8 cellular contexts compared by ENCODE assay signal in genomic region chr14:23954965-23955364, GRCh38. TPM values are rescaled to one million over a fixed set of nuclear protein-coding genes. Genes with fewer than 3 reads are reported as not detected.
A peak's percentile ranks its signal among the peaks of the same experiment; 100 is the strongest.
DNase-seq lines count a peak whose midpoint lies in the region; ATAC-seq, FAIRE-seq and TF ChIP-seq lines count a peak whose summit lies in the region.
"Not testable (repeated sequence)": the region's sequence is repeated elsewhere in the genome, so short reads cannot be mapped to it uniquely, and the experiment has no call there.

No MANE protein-coding gene starts in this region.

- H3K27ac ChIP-seq in colonic mucosa; HepG2 (ENCODE audit: extremely low read length, insufficient read depth, low read length): not testable (repeated sequence)

- not testable (repeated sequence) for TF ChIP-seq POLR2A in HepG2 (IDR thresholded peaks at IDR 0.05; ENCODE audit: insufficient read depth in 1 of 2, low read depth in 2 of 2, low read length in 2 of 2)

- not testable (repeated sequence) for H3K36me3 ChIP-seq in colonic mucosa; HepG2 (replicated peaks in 1 of 2; ENCODE audit: control insufficient read depth in 1 of 2, insufficient read depth in 2 of 2, low read length in 2 of 2)

- CTCF ChIA-PET in WTC11 (lab: Charles Lee) (interaction anchor here (1.9 to 4.6 kb wide), 4 partner anchors 44 to 366 kb away, joined by 6 to 17 read pairs (median 12); no protein-coding TSS in a partner anchor), HepG2 (lab: Yijun Ruan, JAX; ENCODE audit: low intra/inter-chr PET ratio, low total read pairs) (interaction anchor here (0.9 to 2.2 kb wide), 2 partner anchors 228 to 323 kb away, joined by 5 to 15 read pairs; no protein-coding TSS in a partner anchor)

- H3K9ac ChIP-seq in colonic mucosa (ENCODE audit: low read depth in 2 of 2, low read length in 2 of 2), result peak overlapping the region in 1 of 2 donors; percentile 12
- H3K9ac ChIP-seq in HepG2 (ENCODE audit: insufficient read depth, low read depth, low read length), result not testable (repeated sequence)

- H3K27me3 ChIP-seq in colonic mucosa; HepG2 (ENCODE audit: control insufficient read depth in 1 of 2, insufficient read depth in 2 of 2, low read length in 2 of 2): not testable (repeated sequence)

- peaks cover 26% of the 10 kb centered on the region for H3K4me1 Mint-ChIP-seq in WTC11

- TF ChIP-seq EP300 in HepG2 (IDR thresholded peaks at IDR 0.05; ENCODE audit: low read depth in 2 of 2, low read length in 2 of 2); HepG2 (CRISPR knock-in tag; IDR thresholded peaks at IDR 0.05; ENCODE audit: borderline replicate concordance): not testable (repeated sequence)

- not testable (repeated sequence) for H3K9me3 Mint-ChIP-seq in WTC11

- not testable (repeated sequence) for H3K27me3 Mint-ChIP-seq in WTC11 (ENCODE audit: low read depth)

- not testable (repeated sequence) for TF ChIP-seq CTCF in WTC11 (IDR thresholded peaks at IDR 0.05); colonic mucosa (IDR thresholded peaks at IDR 0.05); HepG2 (CRISPR knock-in tag; IDR thresholded peaks at IDR 0.05)

- not testable (repeated sequence) for TF ChIP-seq RAD21 in HepG2 (CRISPR knock-in tag; IDR thresholded peaks at IDR 0.05)

- H3K9me3 ChIP-seq in colonic mucosa; HepG2 (ENCODE audit: low read length): not testable (repeated sequence)

- POLR2A ChIA-PET in WTC11 (lab: Charles Lee), result not testable (repeated sequence)
- POLR2A ChIA-PET in HepG2 (lab: Yijun Ruan, JAX), result interaction anchor here (2.7 kb wide), 1 partner anchor 139 kb away, joined by 20 read pairs; the partner anchor contains the start of gene PCK2

- not testable (repeated sequence) for H3K4me2 ChIP-seq in HepG2 (ENCODE audit: low read depth, low read length)

- H3K4me3 ChIP-seq in colonic mucosa, result peak overlapping the region; percentile 79
- not testable (repeated sequence) for H3K4me3 ChIP-seq in HepG2 (replicated peaks in 1 of 3; ENCODE audit: insufficient read depth in 1 of 3, low read depth in 2 of 3, low read length in 3 of 3)

- DNase-seq in AG20443 (ENCODE audit: low spot score), result peak; percentile 11
- peak; percentile 85 for DNase-seq in DMS79 treated with DMSO at 0.1 percent for 48 hours (lab: John Stamatoyannopoulos, UW)
- peak; percentile 6 to 51 (median 11) for DNase-seq in NCI-H1417 (lab: John Stamatoyannopoulos, UW)
- DNase-seq in NCI-H748 (lab: John Stamatoyannopoulos, UW; ENCODE audit: unreplicated experiment), result peak; percentile 72
- not testable (repeated sequence) for DNase-seq in WTC11 (ENCODE audit: low spot score); HepG2 (ENCODE audit: low spot score)
- peak; percentile 67 for DNase-seq in colonic mucosa
- DNase-seq in posterior cingulate gyrus, result peak in 7 of 10 donors; percentile 21 to 87 (median 36)

- FAIRE-seq in HepG2 (lab: Jason Lieb, UNC), result not testable (repeated sequence)

- in situ Hi-C loops in HepG2 (cut with HindIII; ENCODE audit: extremely low pct_ligation_motif_present, low pct_unique_long_range_greater_than_20kb), result not testable (repeated sequence)

- not testable (repeated sequence) for BruUV-seq in HepG2 (replicated peaks; lab: Mats Ljungman, UMichigan)

- not testable (repeated sequence) for H3K79me2 ChIP-seq in HepG2 (ENCODE audit: insufficient read depth, low read length)

- 95% methylated on average over 20 of the region's 20 CpGs for WGBS in HepG2 (ENCODE audit: low lambda C conversion rate)

- not testable (repeated sequence) for H3K4me1 ChIP-seq in colonic mucosa
- H3K4me1 ChIP-seq in HepG2 (ENCODE audit: insufficient read depth, low read length), result peaks cover 27% of the 10 kb centered on the region

- not testable (repeated sequence) for ATAC-seq in WTC11, HepG2

- H3K4me3 Mint-ChIP-seq in WTC11, result peak overlapping the region; percentile 87; the same call in 1 of the 2 replicates

- H3K36me3 Mint-ChIP-seq in WTC11, result not testable (repeated sequence)

- H2AFZ ChIP-seq in HepG2 (ENCODE audit: low read length), result not testable (repeated sequence)

- H4K20me1 ChIP-seq in HepG2 (ENCODE audit: insufficient read depth, low read length), result not testable (repeated sequence)

- intact Hi-C loops in colonic mucosa (cut with DNase I); posterior cingulate gyrus (cut with DNase I): not testable (repeated sequence)
- intact Hi-C loops in HepG2 (cut with micrococcal nuclease; ENCODE audit: unreplicated experiment), result loop anchor here (1.0 to 5.0 kb wide), 2 partner anchors 73 to 366 kb away; no protein-coding TSS in a partner anchor

- H3K27ac Mint-ChIP-seq in WTC11, result not testable (repeated sequence)

TF ChIP-seq in HepG2, 621 proteins besides CTCF, POLR2A, EP300 and RAD21 (continues in another document):
- TF ChIP-seq ZNF768 (CRISPR knock-in tag; IDR thresholded peaks at IDR 0.05) (peak; percentile 69; the same call in 1 of the 2 replicates), NFKB2 (CRISPR knock-in tag; IDR thresholded peaks at IDR 0.05; ENCODE audit: borderline replicate concordance) (peak; percentile 56; the same call in 1 of the 2 replicates), ZNF280B (CRISPR knock-in tag; IDR thresholded peaks at IDR 0.05; ENCODE audit: borderline replicate concordance) (peak; percentile 38; the same call in 1 of the 2 replicates)

RNA-seq across cellular contexts. Expression of gene DHRS4, which starts 1.4 kb away (rescaled TPM):
- total RNA-seq in WTC11 (2021) (14.5 to 14.9 TPM (median 14.8 TPM) in 3 replicates), colonic mucosa (10 to 100 TPM; 34.0 to 74.4 TPM), HepG2 (2016; rRNA removed; fragmentation: Illumina TruSeq; extraction: Trizol) (45.1 and 49.4 TPM in 2 replicates)
- 15.8 and 17.4 TPM in 2 replicates for total RNA-seq in HepG2 (2016; cell fraction: cytosol; rRNA removed; fragmentation: Illumina TruSeq; extraction: Trizol; ENCODE audit: low read depth)
- 42.9 and 43.7 TPM in 2 replicates for total RNA-seq in HepG2 (2016; cell fraction: insoluble cytoplasmic fraction; rRNA removed; fragmentation: Illumina TruSeq; extraction: Trizol)
- 15.2 and 18.0 TPM in 2 replicates for total RNA-seq in HepG2 (2016; cell fraction: membrane; rRNA removed; fragmentation: Illumina TruSeq; extraction: Trizol)
- 19.7 and 22.2 TPM in 2 replicates for total RNA-seq in HepG2 (2016; cell fraction: nucleus; rRNA removed; fragmentation: Illumina TruSeq; extraction: Trizol)
- polyA plus RNA-seq in HepG2 (2011; rRNA removed), result 23.9 and 25.0 TPM in 2 replicates
- 35.5 and 38.0 TPM in 2 replicates for polyA plus RNA-seq in HepG2 (2011; cell fraction: cytosol; rRNA removed)
- polyA plus RNA-seq in HepG2 (2011; cell fraction: nucleus; rRNA removed), result 29.3 and 34.3 TPM in 2 replicates
- 33.9 and 38.4 TPM in 2 replicates for polyA plus RNA-seq in HepG2 (2012)
- 13.9 and 14.7 TPM in 2 replicates for polyA plus RNA-seq in HepG2 (2016; cell fraction: cytosol; fragmentation: Illumina TruSeq; extraction: Trizol; ENCODE audit: low read depth)
- 59.7 and 60.2 TPM in 2 replicates for polyA plus RNA-seq in HepG2 (2016; cell fraction: insoluble cytoplasmic fraction; fragmentation: Illumina TruSeq; extraction: Trizol; ENCODE audit: low read depth)
- polyA plus RNA-seq in HepG2 (2016; cell fraction: membrane; fragmentation: Illumina TruSeq; extraction: Trizol; ENCODE audit: low read depth), result 15.8 and 16.6 TPM in 2 replicates
- polyA plus RNA-seq in HepG2 (2016; cell fraction: nucleus; fragmentation: Illumina TruSeq; extraction: Trizol; ENCODE audit: insufficient read depth, low read depth), result 35.6 and 46.5 TPM in 2 replicates
- 19.9 and 41.3 TPM in 2 replicates for polyA minus RNA-seq in HepG2 (2011; rRNA and poly(A)+ RNA removed; ENCODE audit: low replicate concordance)
- 10.0 and 12.1 TPM in 2 replicates for polyA minus RNA-seq in HepG2 (2011; cell fraction: cytosol; rRNA and poly(A)+ RNA removed)
- polyA minus RNA-seq in HepG2 (2011; cell fraction: nucleus; rRNA and poly(A)+ RNA removed), result 9.8 and 13.7 TPM in 2 replicates

RNA-seq across cellular contexts. Expression of gene DHRS4L2, which starts 33.8 kb away (rescaled TPM):
- total RNA-seq in WTC11 (2021) (8.7 to 10.2 TPM (median 9.7 TPM) in 3 replicates), colonic mucosa (10 to 100 TPM; 32.5 to 43.8 TPM), HepG2 (2016; rRNA removed; fragmentation: Illumina TruSeq; extraction: Trizol) (38.2 and 40.0 TPM in 2 replicates)
- 10.7 and 12.6 TPM in 2 replicates for total RNA-seq in HepG2 (2016; cell fraction: cytosol; rRNA removed; fragmentation: Illumina TruSeq; extraction: Trizol; ENCODE audit: low read depth)
- 37.5 and 39.4 TPM in 2 replicates for total RNA-seq in HepG2 (2016; cell fraction: insoluble cytoplasmic fraction; rRNA removed; fragmentation: Illumina TruSeq; extraction: Trizol)
- total RNA-seq in HepG2 (2016; cell fraction: membrane; rRNA removed; fragmentation: Illumina TruSeq; extraction: Trizol), result 19.6 and 20.4 TPM in 2 replicates
- 18.4 and 18.8 TPM in 2 replicates for total RNA-seq in HepG2 (2016; cell fraction: nucleus; rRNA removed; fragmentation: Illumina TruSeq; extraction: Trizol)
- polyA plus RNA-seq in HepG2 (2011; rRNA removed), result 24.7 and 24.8 TPM in 2 replicates
- polyA plus RNA-seq in HepG2 (2011; cell fraction: cytosol; rRNA removed), result 15.5 and 22.3 TPM in 2 replicates
- polyA plus RNA-seq in HepG2 (2011; cell fraction: nucleus; rRNA removed), result 19.3 and 24.1 TPM in 2 replicates
- 25.5 and 32.5 TPM in 2 replicates for polyA plus RNA-seq in HepG2 (2012)
- 12.3 and 12.4 TPM in 2 replicates for polyA plus RNA-seq in HepG2 (2016; cell fraction: cytosol; fragmentation: Illumina TruSeq; extraction: Trizol; ENCODE audit: low read depth)
- polyA plus RNA-seq in HepG2 (2016; cell fraction: insoluble cytoplasmic fraction; fragmentation: Illumina TruSeq; extraction: Trizol; ENCODE audit: low read depth), result 50.1 and 54.3 TPM in 2 replicates
- polyA plus RNA-seq in HepG2 (2016; cell fraction: membrane; fragmentation: Illumina TruSeq; extraction: Trizol; ENCODE audit: low read depth), result 19.3 and 20.8 TPM in 2 replicates
- 39.6 and 44.6 TPM in 2 replicates for polyA plus RNA-seq in HepG2 (2016; cell fraction: nucleus; fragmentation: Illumina TruSeq; extraction: Trizol; ENCODE audit: insufficient read depth, low read depth)
- polyA minus RNA-seq in HepG2 (2011; rRNA and poly(A)+ RNA removed; ENCODE audit: low replicate concordance), result 7.3 and 27.3 TPM in 2 replicates
- 10.4 and 11.1 TPM in 2 replicates for polyA minus RNA-seq in HepG2 (2011; cell fraction: cytosol; rRNA and poly(A)+ RNA removed)
- 10.9 and 11.7 TPM in 2 replicates for polyA minus RNA-seq in HepG2 (2011; cell fraction: nucleus; rRNA and poly(A)+ RNA removed)
